ENCODE assay signal across 8 cellular contexts in the genomic region with DNA sequence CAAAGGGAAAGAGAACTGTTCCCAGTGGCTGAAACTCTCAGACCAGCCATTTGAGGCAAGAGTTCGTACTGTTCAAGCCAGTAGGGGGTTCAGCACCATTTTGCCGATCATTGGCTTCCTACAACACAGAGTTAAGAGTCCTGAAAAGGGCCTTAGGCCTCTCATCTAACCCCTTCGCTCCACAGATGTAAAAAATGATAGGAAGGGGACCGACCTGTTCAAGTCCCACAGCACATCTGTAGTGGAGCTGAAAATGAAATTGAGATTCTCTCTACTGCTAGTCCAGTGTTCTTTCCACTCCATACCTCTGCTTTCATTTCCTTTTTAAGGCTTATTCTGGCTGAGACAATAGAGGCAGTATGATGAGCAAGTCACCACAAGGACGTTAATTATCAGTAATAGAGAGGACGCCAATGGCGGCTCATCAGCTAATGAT. TPM values are rescaled to one million over a fixed set of nuclear protein-coding genes. Genes with fewer than 3 reads are reported as not detected.
A peak's percentile ranks its signal among the peaks of the same experiment; 100 is the strongest.
DNase-seq lines count a peak whose midpoint lies in the region; ATAC-seq lines count a peak whose summit lies in the region.

No MANE protein-coding gene starts in this region.

- no peaks in the 10 kb centered on the region for H3K27me3 ChIP-seq in skeletal muscle tissue (ENCODE audit: control insufficient read depth in 3 of 3, insufficient read depth in 3 of 3, low read length in 3 of 3)
- no peaks in the 10 kb centered on the region for H3K27me3 ChIP-seq in trophoblast cell (ENCODE audit: insufficient read depth, low read length)

- H3K79me1 ChIP-seq in trophoblast cell (ENCODE audit: low read length), result no peaks in the 10 kb centered on the region

- H4K91ac ChIP-seq in trophoblast cell (ENCODE audit: low read depth, low read length), result no peak overlapping the region

- H3K18ac ChIP-seq in trophoblast cell (ENCODE audit: low read length), result no peak overlapping the region

- H3K4ac ChIP-seq in trophoblast cell (ENCODE audit: low read depth, low read length), result no peak overlapping the region

- no peak overlapping the region for H2BK120ac ChIP-seq in trophoblast cell (ENCODE audit: insufficient read depth, low read length, poor library complexity)

- no peak overlapping the region for H4K12ac ChIP-seq in trophoblast cell (ENCODE audit: low read depth, low read length)

- H2AFZ ChIP-seq in trophoblast cell (ENCODE audit: insufficient read depth, low read length, poor library complexity), result no peak overlapping the region

- no peaks in the 10 kb centered on the region for H3K79me2 ChIP-seq in trophoblast cell (ENCODE audit: control insufficient read depth, insufficient read depth, low read length, poor library complexity)

- H2AK5ac ChIP-seq in trophoblast cell (ENCODE audit: low read length), result no peak overlapping the region

- ATAC-seq in GM18907 (IDR thresholded peaks at IDR 0.05; ENCODE audit: unreplicated experiment) (peak; percentile 43), HG03354 (IDR thresholded peaks at IDR 0.05; ENCODE audit: poor library complexity, severe bottlenecking, unreplicated experiment) (peak; percentile 55)

- H3K9me3 ChIP-seq in skeletal muscle tissue (ENCODE audit: control insufficient read depth in 3 of 3, low read length in 3 of 3), result no peaks in the 10 kb centered on the region
- H3K9me3 ChIP-seq in trophoblast cell (ENCODE audit: insufficient read depth, low read depth, low read length), result no peaks in the 10 kb centered on the region

- H2BK5ac ChIP-seq in trophoblast cell (ENCODE audit: low read depth, low read length, poor library complexity), result no peak overlapping the region

- H3K14ac ChIP-seq in trophoblast cell (ENCODE audit: low read length), result no peak overlapping the region

- H3K36me3 ChIP-seq in skeletal muscle tissue (ENCODE audit: control insufficient read depth in 3 of 3, insufficient read depth in 3 of 3, low read length in 3 of 3) (no peaks in the 10 kb centered on the region), trophoblast cell (ENCODE audit: control insufficient read depth in 1 of 2, insufficient read depth in 2 of 2, low read length in 2 of 2) (no peaks in the 10 kb centered on the region)

- no peak overlapping the region for H4K8ac ChIP-seq in trophoblast cell (ENCODE audit: low read depth, low read length)

- DNase-seq in fibroblast of gingiva (ENCODE audit: low read depth) (peak; percentile 66), trophoblast cell (no peak), MV-4-11 (lab: John Stamatoyannopoulos, UW) (no peak), NAMALWA (ENCODE audit: low spot score) (no peak)
- no peak for DNase-seq in stimulated activated CD8-positive, alpha-beta memory T cell treated with anti-CD3 and anti-CD28 coated beads, Interleukin-4, amount 100 ng/mL, for 48 hours

- H2BK12ac ChIP-seq in trophoblast cell (ENCODE audit: low read length), result no peak overlapping the region

- H3K27ac ChIP-seq in skeletal muscle tissue (ENCODE audit: low read depth, low read length) (peak overlapping the region; percentile 58), trophoblast cell (ENCODE audit: low read depth, low read length) (no peak overlapping the region)

- H3K4me2 ChIP-seq in trophoblast cell (ENCODE audit: low read length), result no peak overlapping the region

- peak overlapping the region; percentile 51 to 72 (median 57) for H3K4me3 ChIP-seq in skeletal muscle tissue (ENCODE audit: low read length in 3 of 3)
- H3K4me3 ChIP-seq in trophoblast cell (ENCODE audit: low read depth, low read length), result no peak overlapping the region

- peak overlapping the region in 2 of 3 donors; percentile 23 to 52 for H3K9ac ChIP-seq in skeletal muscle tissue (ENCODE audit: low read depth in 1 of 3, low read length in 3 of 3)
- H3K9ac ChIP-seq in trophoblast cell (ENCODE audit: low read length), result no peak overlapping the region

- no CpG with 5 or more reads among the region's 7 CpGs for WGBS in trophoblast cell (ENCODE audit: extremely low coverage, insufficient coverage, insufficient read length)

- H3K23ac ChIP-seq in trophoblast cell (ENCODE audit: low read length), result no peak overlapping the region

- H3K4me1 ChIP-seq in skeletal muscle tissue (ENCODE audit: control insufficient read depth in 3 of 3, insufficient read depth in 3 of 3, low read length in 3 of 3), result peaks cover 0 to 10% (median 6%) of the 10 kb centered on the region in 3 donors
- peaks cover 2 to 3% of the 10 kb centered on the region in 2 experiments for H3K4me1 ChIP-seq in trophoblast cell (ENCODE audit: control insufficient read depth in 1 of 2, insufficient read depth in 2 of 2, low read length in 2 of 2)

RNA-seq across cellular contexts. Expression of gene DDR2, which starts 1.1 kb away (rescaled TPM):
- total RNA-seq in skeletal muscle tissue, result 40.2 TPM
- polyA plus RNA-seq in trophoblast cell (2013), result 0.45 and 0.71 TPM in 2 replicates
